1 cellular context compared by ENCODE assay signal in genomic region chr14:23320584-23321571, GRCh38.
TF ChIP-seq lines count a peak whose summit lies in the region.

A gene with protein sequence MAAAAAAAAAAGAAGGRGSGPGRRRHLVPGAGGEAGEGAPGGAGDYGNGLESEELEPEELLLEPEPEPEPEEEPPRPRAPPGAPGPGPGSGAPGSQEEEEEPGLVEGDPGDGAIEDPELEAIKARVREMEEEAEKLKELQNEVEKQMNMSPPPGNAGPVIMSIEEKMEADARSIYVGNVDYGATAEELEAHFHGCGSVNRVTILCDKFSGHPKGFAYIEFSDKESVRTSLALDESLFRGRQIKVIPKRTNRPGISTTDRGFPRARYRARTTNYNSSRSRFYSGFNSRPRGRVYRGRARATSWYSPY (plus strand): TSS chr14:23321457. CDS start chr14:23321470, 13 bp downstream.

TF ChIP-seq in GM12878, 131 proteins besides CTCF, POLR2A, EP300 and RAD21 (continued from another document and continues in another):
- TF ChIP-seq PRDM15 (CRISPR knock-in tag; IDR thresholded peaks at IDR 0.05) (peak; percentile 68; the same call in 1 of the 2 replicates), POLR2AphosphoS2 (IDR thresholded peaks at IDR 0.05; ENCODE audit: low read depth, low read length) (peak; percentile 84), CHD4 (IDR thresholded peaks at IDR 0.05) (no peak), SRF (IDR thresholded peaks at IDR 0.05; ENCODE audit: low read depth in 2 of 2, low read length in 2 of 2) (peak; percentile 57 to 80), TCF7 (IDR thresholded peaks at IDR 0.05; ENCODE audit: borderline replicate concordance) (no peak), RBBP5 (conservative IDR thresholded peaks at IDR 0.05) (no peak), PAX8 (IDR thresholded peaks at IDR 0.05) (peak; percentile 53), RB1 (IDR thresholded peaks at IDR 0.05; ENCODE audit: borderline replicate concordance) (0 out of 2 replicates have a peak, but pooled peaks have one; percentile 18), TCF12 (IDR thresholded peaks at IDR 0.05; ENCODE audit: low read depth, low read length) (no peak), ZNF274 (IDR thresholded peaks at IDR 0.05; ENCODE audit: insufficient read depth, insufficient read length) (no peak), ZNF592 (IDR thresholded peaks at IDR 0.05) (peak; percentile 3; the same call in 1 of the 2 replicates), SMAD5 (IDR thresholded peaks at IDR 0.05; ENCODE audit: low read depth) (peak; percentile 73; the same call in 1 of the 2 replicates), FOS (IDR thresholded peaks at IDR 0.05; ENCODE audit: borderline replicate concordance, extremely low read depth, insufficient read length) (peak; percentile 93), STAT3 (IDR thresholded peaks at IDR 0.05; ENCODE audit: low read depth, low read length) (no peak), E4F1 (IDR thresholded peaks at IDR 0.05; ENCODE audit: borderline replicate concordance, partially characterized antibody) (peak; percentile 63), SP1 (IDR thresholded peaks at IDR 0.05; ENCODE audit: low read depth, low read length) (peak; percentile 97), ZBTB33 (IDR thresholded peaks at IDR 0.05) (no peak), SIN3A (IDR thresholded peaks at IDR 0.05; ENCODE audit: low read depth, low read length) (peak; percentile 55; the same call in 1 of the 2 replicates), MTA3 (IDR thresholded peaks at IDR 0.05; ENCODE audit: borderline replicate concordance, low read length) (peak; percentile 80; the same call in 1 of the 2 replicates), ZBTB4 (CRISPR knock-in tag; IDR thresholded peaks at IDR 0.05) (no peak), ETV6 (conservative IDR thresholded peaks at IDR 0.05 in 1 of 2, IDR thresholded peaks at IDR 0.05 in 1 of 2; ENCODE audit: borderline replicate concordance in 1 of 2, low read depth in 1 of 2) (no peak), MEF2B (IDR thresholded peaks at IDR 0.05; ENCODE audit: partially characterized antibody, poor library complexity, severe bottlenecking) (peak; percentile 41), POLR2AphosphoS5 (IDR thresholded peaks at IDR 0.05; ENCODE audit: low read length) (peak; percentile 97)
- TF ChIP-seq, protein P1, sequence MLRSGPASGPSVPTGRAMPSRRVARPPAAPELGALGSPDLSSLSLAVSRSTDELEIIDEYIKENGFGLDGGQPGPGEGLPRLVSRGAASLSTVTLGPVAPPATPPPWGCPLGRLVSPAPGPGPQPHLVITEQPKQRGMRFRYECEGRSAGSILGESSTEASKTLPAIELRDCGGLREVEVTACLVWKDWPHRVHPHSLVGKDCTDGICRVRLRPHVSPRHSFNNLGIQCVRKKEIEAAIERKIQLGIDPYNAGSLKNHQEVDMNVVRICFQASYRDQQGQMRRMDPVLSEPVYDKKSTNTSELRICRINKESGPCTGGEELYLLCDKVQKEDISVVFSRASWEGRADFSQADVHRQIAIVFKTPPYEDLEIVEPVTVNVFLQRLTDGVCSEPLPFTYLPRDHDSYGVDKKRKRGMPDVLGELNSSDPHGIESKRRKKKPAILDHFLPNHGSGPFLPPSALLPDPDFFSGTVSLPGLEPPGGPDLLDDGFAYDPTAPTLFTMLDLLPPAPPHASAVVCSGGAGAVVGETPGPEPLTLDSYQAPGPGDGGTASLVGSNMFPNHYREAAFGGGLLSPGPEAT (IDR thresholded peaks at IDR 0.05; ENCODE audit: low read depth) = peak; percentile 87
- TF ChIP-seq, protein P2, sequence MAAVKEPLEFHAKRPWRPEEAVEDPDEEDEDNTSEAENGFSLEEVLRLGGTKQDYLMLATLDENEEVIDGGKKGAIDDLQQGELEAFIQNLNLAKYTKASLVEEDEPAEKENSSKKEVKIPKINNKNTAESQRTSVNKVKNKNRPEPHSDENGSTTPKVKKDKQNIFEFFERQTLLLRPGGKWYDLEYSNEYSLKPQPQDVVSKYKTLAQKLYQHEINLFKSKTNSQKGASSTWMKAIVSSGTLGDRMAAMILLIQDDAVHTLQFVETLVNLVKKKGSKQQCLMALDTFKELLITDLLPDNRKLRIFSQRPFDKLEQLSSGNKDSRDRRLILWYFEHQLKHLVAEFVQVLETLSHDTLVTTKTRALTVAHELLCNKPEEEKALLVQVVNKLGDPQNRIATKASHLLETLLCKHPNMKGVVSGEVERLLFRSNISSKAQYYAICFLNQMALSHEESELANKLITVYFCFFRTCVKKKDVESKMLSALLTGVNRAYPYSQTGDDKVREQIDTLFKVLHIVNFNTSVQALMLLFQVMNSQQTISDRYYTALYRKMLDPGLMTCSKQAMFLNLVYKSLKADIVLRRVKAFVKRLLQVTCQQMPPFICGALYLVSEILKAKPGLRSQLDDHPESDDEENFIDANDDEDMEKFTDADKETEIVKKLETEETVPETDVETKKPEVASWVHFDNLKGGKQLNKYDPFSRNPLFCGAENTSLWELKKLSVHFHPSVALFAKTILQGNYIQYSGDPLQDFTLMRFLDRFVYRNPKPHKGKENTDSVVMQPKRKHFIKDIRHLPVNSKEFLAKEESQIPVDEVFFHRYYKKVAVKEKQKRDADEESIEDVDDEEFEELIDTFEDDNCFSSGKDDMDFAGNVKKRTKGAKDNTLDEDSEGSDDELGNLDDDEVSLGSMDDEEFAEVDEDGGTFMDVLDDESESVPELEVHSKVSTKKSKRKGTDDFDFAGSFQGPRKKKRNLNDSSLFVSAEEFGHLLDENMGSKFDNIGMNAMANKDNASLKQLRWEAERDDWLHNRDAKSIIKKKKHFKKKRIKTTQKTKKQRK (IDR thresholded peaks at IDR 0.05; ENCODE audit: low read depth, low read length) = peak; percentile 98
- TF ChIP-seq, protein P3, sequence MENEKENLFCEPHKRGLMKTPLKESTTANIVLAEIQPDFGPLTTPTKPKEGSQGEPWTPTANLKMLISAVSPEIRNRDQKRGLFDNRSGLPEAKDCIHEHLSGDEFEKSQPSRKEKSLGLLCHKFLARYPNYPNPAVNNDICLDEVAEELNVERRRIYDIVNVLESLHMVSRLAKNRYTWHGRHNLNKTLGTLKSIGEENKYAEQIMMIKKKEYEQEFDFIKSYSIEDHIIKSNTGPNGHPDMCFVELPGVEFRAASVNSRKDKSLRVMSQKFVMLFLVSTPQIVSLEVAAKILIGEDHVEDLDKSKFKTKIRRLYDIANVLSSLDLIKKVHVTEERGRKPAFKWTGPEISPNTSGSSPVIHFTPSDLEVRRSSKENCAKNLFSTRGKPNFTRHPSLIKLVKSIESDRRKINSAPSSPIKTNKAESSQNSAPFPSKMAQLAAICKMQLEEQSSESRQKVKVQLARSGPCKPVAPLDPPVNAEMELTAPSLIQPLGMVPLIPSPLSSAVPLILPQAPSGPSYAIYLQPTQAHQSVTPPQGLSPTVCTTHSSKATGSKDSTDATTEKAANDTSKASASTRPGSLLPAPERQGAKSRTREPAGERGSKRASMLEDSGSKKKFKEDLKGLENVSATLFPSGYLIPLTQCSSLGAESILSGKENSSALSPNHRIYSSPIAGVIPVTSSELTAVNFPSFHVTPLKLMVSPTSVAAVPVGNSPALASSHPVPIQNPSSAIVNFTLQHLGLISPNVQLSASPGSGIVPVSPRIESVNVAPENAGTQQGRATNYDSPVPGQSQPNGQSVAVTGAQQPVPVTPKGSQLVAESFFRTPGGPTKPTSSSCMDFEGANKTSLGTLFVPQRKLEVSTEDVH (IDR thresholded peaks at IDR 0.05; ENCODE audit: low read depth, partially characterized antibody) = peak; percentile 49
